In genomic region chr19:43201891-43202290, GRCh38 we compare ENCODE assay signal across 7 cellular contexts. TPM values are rescaled to one million over a fixed set of nuclear protein-coding genes. Genes with fewer than 3 reads are reported as not detected.
"Had no signal": no experiment of that assay in that cellular context is flagged by ENCODE, and none has a peak within 500 bp of the region (broad histone marks: within the 10 kb centered on the region; RNA-seq: fewer than 3 reads in every experiment).

No MANE protein-coding gene starts in this region.

RNA-seq across cellular contexts. Expression of gene PSG4, which starts 3.5 kb away (rescaled TPM):
- total RNA-seq: activated CD8-positive, alpha-beta T cell treated with anti-CD3 and anti-CD28 coated beads, Interleukin-2, amount 10 ng/mL, durations not matched to agents 7 days and 5 days; dermis blood vessel endothelial cell; glomerular endothelial cell; left ventricle myocardium inferior; uterus had no signal

RNA-seq across cellular contexts. Expression of gene PSG5, which starts 15.6 kb away (rescaled TPM):
- total RNA-seq: activated CD8-positive, alpha-beta T cell treated with anti-CD3 and anti-CD28 coated beads, Interleukin-2, amount 10 ng/mL, durations not matched to agents 7 days and 5 days; dermis blood vessel endothelial cell; left ventricle myocardium inferior; lung microvascular endothelial cell; testis; uterus had no signal
